1 cellular context compared by ENCODE assay signal in the genomic region with DNA sequence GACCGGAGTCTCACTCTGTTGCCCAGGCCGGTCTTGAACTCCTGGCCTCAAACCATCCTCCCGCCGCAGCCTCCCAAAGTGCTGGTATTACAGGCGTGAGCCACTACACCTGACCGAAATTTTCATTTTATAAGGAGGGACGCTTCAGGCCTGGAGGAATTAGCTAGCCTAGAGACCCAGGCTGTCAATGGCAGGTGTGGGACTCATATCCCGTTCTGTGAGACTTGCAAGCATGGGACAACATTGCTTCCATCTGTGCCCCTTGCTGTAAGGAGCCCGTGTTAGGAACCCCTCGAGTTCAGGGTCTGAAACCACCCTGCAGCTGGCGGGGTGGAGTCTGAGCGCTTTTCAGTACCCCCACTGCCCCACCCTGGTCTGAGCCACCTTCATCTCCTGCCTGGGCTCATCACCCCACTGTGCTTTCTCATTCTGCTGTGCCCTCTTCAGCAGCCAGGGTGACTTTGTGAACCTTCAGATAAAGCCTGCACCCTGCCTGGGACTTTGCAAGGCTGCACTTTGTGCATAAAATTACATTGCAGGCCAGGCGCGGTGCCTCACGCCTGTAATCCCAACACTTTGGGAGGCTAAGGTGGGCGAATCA.
TF ChIP-seq lines count a peak whose summit lies in the region.

No MANE protein-coding gene starts in this region.

TF ChIP-seq in liver, 16 proteins besides CTCF, POLR2A, EP300 and RAD21 (continued from another document):
- TF ChIP-seq HNF4A (conservative IDR thresholded peaks at IDR 0.05) (no peak), EGR1 (IDR thresholded peaks at IDR 0.05; ENCODE audit: low read depth in 2 of 2) (no peak), RXRA (IDR thresholded peaks at IDR 0.05) (no peak), YY1 (IDR thresholded peaks at IDR 0.05) (no peak), NR2F2 (IDR thresholded peaks at IDR 0.05) (no peak)
- TF ChIP-seq, protein P1, sequence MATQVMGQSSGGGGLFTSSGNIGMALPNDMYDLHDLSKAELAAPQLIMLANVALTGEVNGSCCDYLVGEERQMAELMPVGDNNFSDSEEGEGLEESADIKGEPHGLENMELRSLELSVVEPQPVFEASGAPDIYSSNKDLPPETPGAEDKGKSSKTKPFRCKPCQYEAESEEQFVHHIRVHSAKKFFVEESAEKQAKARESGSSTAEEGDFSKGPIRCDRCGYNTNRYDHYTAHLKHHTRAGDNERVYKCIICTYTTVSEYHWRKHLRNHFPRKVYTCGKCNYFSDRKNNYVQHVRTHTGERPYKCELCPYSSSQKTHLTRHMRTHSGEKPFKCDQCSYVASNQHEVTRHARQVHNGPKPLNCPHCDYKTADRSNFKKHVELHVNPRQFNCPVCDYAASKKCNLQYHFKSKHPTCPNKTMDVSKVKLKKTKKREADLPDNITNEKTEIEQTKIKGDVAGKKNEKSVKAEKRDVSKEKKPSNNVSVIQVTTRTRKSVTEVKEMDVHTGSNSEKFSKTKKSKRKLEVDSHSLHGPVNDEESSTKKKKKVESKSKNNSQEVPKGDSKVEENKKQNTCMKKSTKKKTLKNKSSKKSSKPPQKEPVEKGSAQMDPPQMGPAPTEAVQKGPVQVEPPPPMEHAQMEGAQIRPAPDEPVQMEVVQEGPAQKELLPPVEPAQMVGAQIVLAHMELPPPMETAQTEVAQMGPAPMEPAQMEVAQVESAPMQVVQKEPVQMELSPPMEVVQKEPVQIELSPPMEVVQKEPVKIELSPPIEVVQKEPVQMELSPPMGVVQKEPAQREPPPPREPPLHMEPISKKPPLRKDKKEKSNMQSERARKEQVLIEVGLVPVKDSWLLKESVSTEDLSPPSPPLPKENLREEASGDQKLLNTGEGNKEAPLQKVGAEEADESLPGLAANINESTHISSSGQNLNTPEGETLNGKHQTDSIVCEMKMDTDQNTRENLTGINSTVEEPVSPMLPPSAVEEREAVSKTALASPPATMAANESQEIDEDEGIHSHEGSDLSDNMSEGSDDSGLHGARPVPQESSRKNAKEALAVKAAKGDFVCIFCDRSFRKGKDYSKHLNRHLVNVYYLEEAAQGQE (IDR thresholded peaks at IDR 0.05): no peak
